ENCODE assay signal across 3 cellular contexts in genomic region chr18:35041752-35042379, GRCh38.
TF ChIP-seq lines count a peak whose summit lies in the region.

No MANE protein-coding gene starts in this region.

TF ChIP-seq in HEK293, 187 proteins besides CTCF, POLR2A, EP300 and RAD21:
- TF ChIP-seq ZNF645 (tag by site-specific recombination; IDR thresholded peaks at IDR 0.05) (no peak), ZBTB26 (tag by site-specific recombination; optimal IDR thresholded peaks at IDR 0.05) (peak; percentile 38), ZNF274 (IDR thresholded peaks at IDR 0.05; ENCODE audit: low read length) (no peak), ZNF274 (tag by site-specific recombination; IDR thresholded peaks at IDR 0.05; ENCODE audit: borderline replicate concordance) (no peak), SALL2 (tag by site-specific recombination; IDR thresholded peaks at IDR 0.05; ENCODE audit: borderline replicate concordance) (no peak), ZBTB17 (tag by site-specific recombination; IDR thresholded peaks at IDR 0.05) (0 out of 2 replicates have a peak, but pooled peaks have one; percentile 5), ZNF341 (tag by site-specific recombination; IDR thresholded peaks at IDR 0.05; ENCODE audit: low read depth) (no peak), ZBTB48 (tag by site-specific recombination; IDR thresholded peaks at IDR 0.05) (0 out of 2 replicates have a peak, but pooled peaks have one; percentile 13), PRDM10 (tag by site-specific recombination; IDR thresholded peaks at IDR 0.05) (0 out of 2 replicates have a peak, but pooled peaks have one; percentile 7), EGR2 (tag by site-specific recombination; IDR thresholded peaks at IDR 0.05; ENCODE audit: low read depth) (no peak), ZBTB1 (tag by site-specific recombination; IDR thresholded peaks at IDR 0.05) (no peak), ZNF335 (tag by site-specific recombination; conservative IDR thresholded peaks at IDR 0.05) (0 out of 2 replicates have a peak, but pooled peaks have one; percentile 23), ZNF366 (tag by site-specific recombination; conservative IDR thresholded peaks at IDR 0.05) (peak; percentile 56), MZF1 (tag by site-specific recombination; IDR thresholded peaks at IDR 0.05; ENCODE audit: borderline replicate concordance) (0 out of 2 replicates have a peak, but pooled peaks have one; percentile 1)

TF ChIP-seq in SK-N-SH, 30 proteins besides CTCF, POLR2A, EP300 and RAD21:
- TF ChIP-seq IRF3 (IDR thresholded peaks at IDR 0.05; ENCODE audit: low read depth, low read length) (no peak), TAF1 (IDR thresholded peaks at IDR 0.05; ENCODE audit: borderline replicate concordance, low read depth, low read length) (no peak), USF1 (IDR thresholded peaks at IDR 0.05; ENCODE audit: borderline replicate concordance, low read depth) (no peak), RXRA (IDR thresholded peaks at IDR 0.05; ENCODE audit: borderline replicate concordance, low read depth) (no peak), RCOR1 (IDR thresholded peaks at IDR 0.05; ENCODE audit: low read length) (no peak), JUND (IDR thresholded peaks at IDR 0.05) (no peak), GABPA (IDR thresholded peaks at IDR 0.05; ENCODE audit: low read depth) (no peak), REST (IDR thresholded peaks at IDR 0.05; ENCODE audit: low read depth, low read length) (no peak), MXI1 (IDR thresholded peaks at IDR 0.05; ENCODE audit: low read depth, low read length) (no peak), NRF1 (IDR thresholded peaks at IDR 0.05; ENCODE audit: low read depth, low read length) (no peak), EZH2phosphoT487 (IDR thresholded peaks at IDR 0.05; ENCODE audit: borderline replicate concordance, low read depth) (no peak), RFX5 (IDR thresholded peaks at IDR 0.05; ENCODE audit: low read length) (no peak)
TF ChIP-seq in SK-N-SH: peak in this region for 0.

TF ChIP-seq in H1, 55 proteins besides CTCF, POLR2A, EP300 and RAD21 (continued from another document and continues in another):
- TF ChIP-seq ATF2 (IDR thresholded peaks at IDR 0.05; ENCODE audit: low read length) (0 out of 2 replicates have a peak, but pooled peaks have one; percentile 26), CHD7 (IDR thresholded peaks at IDR 0.05; ENCODE audit: insufficient replicate concordance, low read length) (no peak), TCF12 (IDR thresholded peaks at IDR 0.05; ENCODE audit: low read depth, low read length) (no peak), KDM5A (IDR thresholded peaks at IDR 0.05; ENCODE audit: low read length) (no peak), RNF2 (IDR thresholded peaks at IDR 0.05; ENCODE audit: borderline replicate concordance, low read depth, low read length, missing control alignments, poor library complexity, severe bottlenecking) (no peak), SAP30 (IDR thresholded peaks at IDR 0.05; ENCODE audit: insufficient read depth, insufficient replicate concordance, low read length) (peak; percentile 33), MAFK (IDR thresholded peaks at IDR 0.05; ENCODE audit: low read depth, low read length) (no peak), BCL11A (IDR thresholded peaks at IDR 0.05; ENCODE audit: low read depth in 2 of 2, low read length in 2 of 2) (no peak), CHD2 (IDR thresholded peaks at IDR 0.05; ENCODE audit: low read length) (0 out of 2 replicates have a peak, but pooled peaks have one; percentile 3), TAF7 (optimal IDR thresholded peaks at IDR 0.05; ENCODE audit: borderline replicate concordance, low read depth, low read length) (no peak), POLR2AphosphoS5 (IDR thresholded peaks at IDR 0.05; ENCODE audit: low read depth, low read length) (no peak), SRF (IDR thresholded peaks at IDR 0.05; ENCODE audit: low read depth, low read length) (no peak), CTBP2 (IDR thresholded peaks at IDR 0.05; ENCODE audit: borderline replicate concordance, insufficient read depth, insufficient read length, low read length) (no peak), CEBPB (IDR thresholded peaks at IDR 0.05; ENCODE audit: low read depth, low read length) (no peak), SP1 (IDR thresholded peaks at IDR 0.05; ENCODE audit: low read depth, low read length) (no peak), BRCA1 (IDR thresholded peaks at IDR 0.05; ENCODE audit: low read depth, low read length) (no peak), FOSL1 (IDR thresholded peaks at IDR 0.05; ENCODE audit: insufficient read depth, low read depth, low read length) (no peak), ASH2L (IDR thresholded peaks at IDR 0.05; ENCODE audit: low read length) (peak; percentile 29), RBBP5 (IDR thresholded peaks at IDR 0.05; ENCODE audit: borderline replicate concordance, low read depth, low read length) (no peak), YY1 (IDR thresholded peaks at IDR 0.05; ENCODE audit: low read depth, low read length) (no peak), SP4 (IDR thresholded peaks at IDR 0.05; ENCODE audit: low read length) (no peak), HDAC6 (IDR thresholded peaks at IDR 0.05; ENCODE audit: low read depth, low read length) (no peak), EGR1 (IDR thresholded peaks at IDR 0.05; ENCODE audit: borderline replicate concordance, low read depth, low read length) (no peak), ZNF274 (IDR thresholded peaks at IDR 0.05; ENCODE audit: borderline replicate concordance, extremely low read depth, low read length) (no peak), SIN3A (conservative IDR thresholded peaks at IDR 0.05 in 1 of 2, IDR thresholded peaks at IDR 0.05 in 1 of 2; ENCODE audit: low read depth in 1 of 2, low read length in 2 of 2) (peak; percentile 14 to 47; a peak in 2 of 4 replicates), ATF3 (IDR thresholded peaks at IDR 0.05; ENCODE audit: insufficient read depth, low read depth, low read length) (no peak), SIX5 (IDR thresholded peaks at IDR 0.05; ENCODE audit: low read depth, low read length) (no peak), RXRA (IDR thresholded peaks at IDR 0.05; ENCODE audit: insufficient read depth, low read depth, low read length) (no peak), PHF8 (conservative IDR thresholded peaks at IDR 0.05; ENCODE audit: low read depth, low read length) (no peak), JUN (IDR thresholded peaks at IDR 0.05; ENCODE audit: low read depth, low read length) (no peak), SUZ12 (IDR thresholded peaks at IDR 0.05; ENCODE audit: low read length) (no peak), RFX5 (IDR thresholded peaks at IDR 0.05; ENCODE audit: borderline replicate concordance, low read depth, low read length) (no peak), BACH1 (IDR thresholded peaks at IDR 0.05; ENCODE audit: low read length) (no peak), KDM1A (IDR thresholded peaks at IDR 0.05; ENCODE audit: borderline replicate concordance, low read length) (no peak), TEAD4 (IDR thresholded peaks at IDR 0.05; ENCODE audit: low read depth, low read length) (no peak), HDAC2 (IDR thresholded peaks at IDR 0.05; ENCODE audit: borderline replicate concordance in 1 of 2, low read depth in 2 of 2, low read length in 2 of 2) (0 out of 4 replicates have a peak, but pooled peaks of 1 of the 2 experiments have one; percentile 6), SP2 (IDR thresholded peaks at IDR 0.05; ENCODE audit: low read length) (no peak), GTF2F1 (IDR thresholded peaks at IDR 0.05; ENCODE audit: borderline replicate concordance, low read depth, low read length) (no peak), E2F6 (IDR thresholded peaks at IDR 0.05) (no peak; the same call in none of the 2 replicates), JUND (IDR thresholded peaks at IDR 0.05; ENCODE audit: low read length) (no peak), GABPA (IDR thresholded peaks at IDR 0.05; ENCODE audit: borderline replicate concordance, insufficient read depth, low read length) (no peak), NANOG (IDR thresholded peaks at IDR 0.05; ENCODE audit: insufficient read depth, low read depth, low read length, poor library complexity, severe bottlenecking) (no peak), EZH2 (IDR thresholded peaks at IDR 0.05; ENCODE audit: low read depth, low read length, severe bottlenecking) (no peak), NRF1 (IDR thresholded peaks at IDR 0.05; ENCODE audit: low read depth, low read length) (no peak), TBP (IDR thresholded peaks at IDR 0.05; ENCODE audit: low read depth, low read length) (no peak), CBX8 (IDR thresholded peaks at IDR 0.05; ENCODE audit: borderline replicate concordance, low read depth, low read length) (no peak), CBX5 (IDR thresholded peaks at IDR 0.05; ENCODE audit: low read depth, low read length) (no peak), POU5F1 (IDR thresholded peaks at IDR 0.05; ENCODE audit: low read depth, low read length) (no peak)
